In genomic region chr18:63149200-63149587, GRCh38 we compare ENCODE assay signal across 14 cellular contexts.
DNase-seq lines count a peak whose midpoint lies in the region; ATAC-seq and TF ChIP-seq lines count a peak whose summit lies in the region.
"Had no signal": no experiment of that assay in that cellular context is flagged by ENCODE, and none has a peak within 500 bp of the region (broad histone marks: within the 10 kb centered on the region; RNA-seq: fewer than 3 reads in every experiment).

No MANE protein-coding gene starts in this region.

- peak overlapping the region; percentile 44 for H3K27ac Mint-ChIP-seq in activated CD8-positive, alpha-beta T cell treated with anti-CD3 and anti-CD28 coated beads for 36 hours
- no peak overlapping the region for H3K27ac Mint-ChIP-seq in activated CD8-positive, alpha-beta T cell treated with anti-CD3 and anti-CD28 coated beads, Interleukin-2, amount 10 ng/mL, durations not matched to agents 7 days and 5 days
- no peak overlapping the region for H3K27ac Mint-ChIP-seq in activated CD4-positive, alpha-beta T cell treated with anti-CD3 and anti-CD28 coated beads, Interleukin-2, amount 10 ng/mL, durations not matched to agents 7 days and 5 days

- H3K9ac ChIP-seq in stomach smooth muscle (ENCODE audit: low read length in 2 of 2) = peak overlapping the region in 1 of 2 donors; percentile 29

- ATAC-seq in activated CD8-positive, alpha-beta T cell treated with anti-CD3 and anti-CD28 coated beads for 36 hours = no peak
- ATAC-seq in activated CD8-positive, alpha-beta T cell treated with anti-CD3 and anti-CD28 coated beads, Interleukin-2, amount 10 ng/mL, durations not matched to agents 7 days and 5 days = no peak
- no peak for ATAC-seq in gastroesophageal sphincter
- ATAC-seq in GM18519 (IDR thresholded peaks at IDR 0.05; ENCODE audit: low FRiP score, unreplicated experiment) = no peak
- ATAC-seq: mucosa of descending colon had no signal

- no peaks in the 10 kb centered on the region for H3K9me3 Mint-ChIP-seq in activated CD8-positive, alpha-beta T cell treated with anti-CD3 and anti-CD28 coated beads for 36 hours
- H3K9me3 Mint-ChIP-seq in activated CD8-positive, alpha-beta T cell treated with anti-CD3 and anti-CD28 coated beads, Interleukin-2, amount 10 ng/mL, durations not matched to agents 7 days and 5 days (ENCODE audit: insufficient read depth) = no peaks in the 10 kb centered on the region
- H3K9me3 Mint-ChIP-seq in activated CD4-positive, alpha-beta T cell treated with anti-CD3 and anti-CD28 coated beads, Interleukin-2, amount 10 ng/mL, durations not matched to agents 7 days and 5 days = no peaks in the 10 kb centered on the region
- H3K9me3 Mint-ChIP-seq: brain had no signal

- H3K4me3 ChIP-seq in gastroesophageal sphincter (no peak overlapping the region), stomach smooth muscle (ENCODE audit: low read length in 2 of 2) (no peak overlapping the region)
- H3K4me3 ChIP-seq: mucosa of descending colon, tibial nerve had no signal

- 57 to 65% methylated on average over 5 of the region's 10 CpGs for WGBS in gastroesophageal sphincter (ENCODE audit: low coverage in 1 of 2), 2 donors

- H3K4me3 Mint-ChIP-seq in activated CD8-positive, alpha-beta T cell treated with anti-CD3 and anti-CD28 coated beads for 36 hours = no peak overlapping the region
- H3K4me3 Mint-ChIP-seq in activated CD8-positive, alpha-beta T cell treated with anti-CD3 and anti-CD28 coated beads, Interleukin-2, amount 10 ng/mL, durations not matched to agents 7 days and 5 days = no peak overlapping the region
- no peak overlapping the region for H3K4me3 Mint-ChIP-seq in activated CD4-positive, alpha-beta T cell treated with anti-CD3 and anti-CD28 coated beads, Interleukin-2, amount 10 ng/mL, durations not matched to agents 7 days and 5 days
- H3K4me3 Mint-ChIP-seq: brain had no signal

- no peak for TF ChIP-seq POLR2A in gastroesophageal sphincter (IDR thresholded peaks at IDR 0.05)

- peaks cover 42% of the 10 kb centered on the region for H3K36me3 Mint-ChIP-seq in activated CD8-positive, alpha-beta T cell treated with anti-CD3 and anti-CD28 coated beads for 36 hours (ENCODE audit: low read depth)
- peaks cover 69% of the 10 kb centered on the region for H3K36me3 Mint-ChIP-seq in activated CD8-positive, alpha-beta T cell treated with anti-CD3 and anti-CD28 coated beads, Interleukin-2, amount 10 ng/mL, durations not matched to agents 7 days and 5 days (ENCODE audit: low read depth)
- H3K36me3 Mint-ChIP-seq in activated CD4-positive, alpha-beta T cell treated with anti-CD3 and anti-CD28 coated beads, Interleukin-2, amount 10 ng/mL, durations not matched to agents 7 days and 5 days (ENCODE audit: low read depth) = peaks cover 56% of the 10 kb centered on the region
- H3K36me3 Mint-ChIP-seq: brain had no signal

- H3K27me3 ChIP-seq in gastroesophageal sphincter = no peaks in the 10 kb centered on the region
- H3K27me3 ChIP-seq in stomach smooth muscle (ENCODE audit: control insufficient read depth in 1 of 2, insufficient read depth in 2 of 2, low read length in 2 of 2) = no peaks in the 10 kb centered on the region
- H3K27me3 ChIP-seq: tibial nerve had no signal

- DNase-seq in activated CD8-positive, alpha-beta T cell treated with anti-CD3 and anti-CD28 coated beads for 36 hours = no peak
- DNase-seq in activated CD8-positive, alpha-beta T cell treated with anti-CD3 and anti-CD28 coated beads, Interleukin-2, amount 10 ng/mL, durations not matched to agents 7 days and 5 days = no peak
- DNase-seq in NCI-H1092 treated with DMSO at 0.1 percent for 48 hours (lab: John Stamatoyannopoulos, UW) = peak; percentile 72
- no peak for DNase-seq in stimulated activated CD4-positive, alpha-beta T cell treated with anti-CD3 and anti-CD28 coated beads, Interleukin-12 subunit alpha, Interleukin-12 subunit beta, amount 100 ng/mL, for 4 hours
- no peak for DNase-seq in activated CD4-positive, alpha-beta T cell treated with anti-CD3 and anti-CD28 coated beads, Interleukin-2, amount 10 ng/mL, durations not matched to agents 7 days and 5 days
- DNase-seq: hypothalamus, mucosa of descending colon, NCI-H526 had no signal

- peaks cover 53% of the 10 kb centered on the region for H3K4me1 Mint-ChIP-seq in activated CD8-positive, alpha-beta T cell treated with anti-CD3 and anti-CD28 coated beads for 36 hours (ENCODE audit: low read depth)
- H3K4me1 Mint-ChIP-seq in activated CD8-positive, alpha-beta T cell treated with anti-CD3 and anti-CD28 coated beads, Interleukin-2, amount 10 ng/mL, durations not matched to agents 7 days and 5 days (ENCODE audit: low read depth) = peaks cover 52% of the 10 kb centered on the region
- H3K4me1 Mint-ChIP-seq in activated CD4-positive, alpha-beta T cell treated with anti-CD3 and anti-CD28 coated beads, Interleukin-2, amount 10 ng/mL, durations not matched to agents 7 days and 5 days = peaks cover 54% of the 10 kb centered on the region

- intact Hi-C loops in activated CD8-positive, alpha-beta T cell treated with anti-CD3 and anti-CD28 coated beads for 36 hours (cut with micrococcal nuclease) = no loop called here

- no peaks in the 10 kb centered on the region for H3K36me3 ChIP-seq in gastroesophageal sphincter
- no peaks in the 10 kb centered on the region for H3K36me3 ChIP-seq in stomach smooth muscle (ENCODE audit: control insufficient read depth in 2 of 2, insufficient read depth in 2 of 2, low read length in 2 of 2)
- H3K36me3 ChIP-seq: tibial nerve had no signal

- CTCF ChIA-PET in activated CD8-positive, alpha-beta T cell treated with anti-CD3 and anti-CD28 coated beads for 36 hours (lab: Charles Lee) = interaction anchor here (1.1 to 1.3 kb wide), 2 partner anchors 15 to 169 kb away, joined by 3 read pairs; no protein-coding TSS in a partner anchor
- CTCF ChIA-PET in activated CD8-positive, alpha-beta T cell treated with anti-CD3 and anti-CD28 coated beads, Interleukin-2, amount 10 ng/mL, durations not matched to agents 7 days and 5 days (lab: Charles Lee) = interaction anchor here (0.9 kb wide), 1 partner anchor 168 kb away, joined by 3 read pairs; no protein-coding TSS in a partner anchor
- CTCF ChIA-PET in activated CD4-positive, alpha-beta T cell treated with anti-CD3 and anti-CD28 coated beads, Interleukin-2, amount 10 ng/mL, durations not matched to agents 7 days and 5 days (lab: Charles Lee) = no interaction called here

- no peaks in the 10 kb centered on the region for H3K27me3 Mint-ChIP-seq in activated CD8-positive, alpha-beta T cell treated with anti-CD3 and anti-CD28 coated beads for 36 hours
- no peaks in the 10 kb centered on the region for H3K27me3 Mint-ChIP-seq in activated CD8-positive, alpha-beta T cell treated with anti-CD3 and anti-CD28 coated beads, Interleukin-2, amount 10 ng/mL, durations not matched to agents 7 days and 5 days (ENCODE audit: low read depth)
- no peaks in the 10 kb centered on the region for H3K27me3 Mint-ChIP-seq in activated CD4-positive, alpha-beta T cell treated with anti-CD3 and anti-CD28 coated beads, Interleukin-2, amount 10 ng/mL, durations not matched to agents 7 days and 5 days
- H3K27me3 Mint-ChIP-seq: brain had no signal

- no peaks in the 10 kb centered on the region for H3K9me3 ChIP-seq in gastroesophageal sphincter
- H3K9me3 ChIP-seq in stomach smooth muscle (ENCODE audit: control insufficient read depth in 2 of 2, low read length in 2 of 2) = no peaks in the 10 kb centered on the region
- H3K9me3 ChIP-seq: mucosa of descending colon, tibial nerve had no signal

- no peak for TF ChIP-seq CTCF in activated CD8-positive, alpha-beta T cell treated with anti-CD3 and anti-CD28 coated beads for 36 hours (IDR thresholded peaks at IDR 0.05)
- no peak for TF ChIP-seq CTCF in gastroesophageal sphincter (IDR thresholded peaks at IDR 0.05)

- H3K4me1 ChIP-seq in gastroesophageal sphincter = peaks cover 2 to 53% (median 6%) of the 10 kb centered on the region in 3 donors
- H3K4me1 ChIP-seq in stomach smooth muscle (ENCODE audit: control insufficient read depth, insufficient read depth, low read length) = peaks cover 18% of the 10 kb centered on the region

- POLR2A ChIA-PET in activated CD8-positive, alpha-beta T cell treated with anti-CD3 and anti-CD28 coated beads for 36 hours (lab: Charles Lee) = no interaction called here
- POLR2A ChIA-PET in activated CD8-positive, alpha-beta T cell treated with anti-CD3 and anti-CD28 coated beads, Interleukin-2, amount 10 ng/mL, durations not matched to agents 7 days and 5 days (lab: Charles Lee) = interaction anchor here (1.5 kb wide), 1 partner anchor 11 kb away, joined by 3 read pairs; no protein-coding TSS in a partner anchor
- POLR2A ChIA-PET in activated CD4-positive, alpha-beta T cell treated with anti-CD3 and anti-CD28 coated beads, Interleukin-2, amount 10 ng/mL, durations not matched to agents 7 days and 5 days (lab: Charles Lee) = interaction anchor here (0.6 kb wide), 1 partner anchor 174 kb away, joined by 3 read pairs; no protein-coding TSS in a partner anchor

- H3K27ac ChIP-seq in gastroesophageal sphincter = peak overlapping the region in 3 of 4 donors; percentile 52 to 67 (median 58)
- H3K27ac ChIP-seq in stomach smooth muscle (ENCODE audit: low read length) = peak overlapping the region; percentile 46
- H3K27ac ChIP-seq: VCaP had no signal

- TF ChIP-seq EP300 in gastroesophageal sphincter (IDR thresholded peaks at IDR 0.05) = no peak
